Comparison of ENCODE assay signal across 8 cellular contexts in genomic region chr11:64865286-64866172, GRCh38. TPM values are rescaled to one million over a fixed set of nuclear protein-coding genes. Genes with fewer than 3 reads are reported as not detected.
DNase-seq lines count a peak whose midpoint lies in the region; ATAC-seq, FAIRE-seq and TF ChIP-seq lines count a peak whose summit lies in the region.

No MANE protein-coding gene starts in this region.

- H3K9me3 ChIP-seq in HUES6 (ENCODE audit: control insufficient read depth, insufficient read depth, low read depth, low read length) (no peaks in the 10 kb centered on the region), ascending aorta (no peaks in the 10 kb centered on the region), mucosa of descending colon (no peaks in the 10 kb centered on the region)

- no peaks in the 10 kb centered on the region for H3K36me3 ChIP-seq in HUES6 (ENCODE audit: control insufficient read depth, insufficient read depth, low read length)
- peaks cover 7 to 9% of the 10 kb centered on the region in 2 donors for H3K36me3 ChIP-seq in ascending aorta
- H3K36me3 ChIP-seq in mucosa of descending colon (ENCODE audit: low read depth) = no peaks in the 10 kb centered on the region

- H3K9ac ChIP-seq in HUES6 (ENCODE audit: low read length) = peak overlapping the region; percentile 38

- intact Hi-C loops in ascending aorta (cut with DNase I) = loop anchor here (2.0 kb wide), 1 partner anchor 13 kb away; the partner anchor contains the start of gene EHD1
- intact Hi-C loops in mucosa of descending colon (cut with DNase I, micrococcal nuclease) = no loop called here

- no peak for DNase-seq in ascending aorta (ENCODE audit: low spot score in 2 of 2)
- no peak for DNase-seq in mucosa of descending colon
- no peak for DNase-seq in effector CD4-positive, alpha-beta T cell
- no peak for DNase-seq in RCC 7860 (ENCODE audit: low spot score)
- no peak for DNase-seq in GDM1 (lab: John Stamatoyannopoulos, UW)

- H3K4me3 ChIP-seq in HUES6 (ENCODE audit: low read depth, low read length) = no peak overlapping the region
- peak overlapping the region; percentile 37 to 59 for H3K4me3 ChIP-seq in ascending aorta
- H3K4me3 ChIP-seq in mucosa of descending colon = no peak overlapping the region

- H3K27me3 ChIP-seq in HUES6 (ENCODE audit: control insufficient read depth, insufficient read depth, low read length) (no peaks in the 10 kb centered on the region), ascending aorta (no peaks in the 10 kb centered on the region)

- no peak for TF ChIP-seq CTCF in ascending aorta (IDR thresholded peaks at IDR 0.05)
- TF ChIP-seq CTCF in mucosa of descending colon (IDR thresholded peaks at IDR 0.05) = no peak

- peak; percentile 49 for ATAC-seq in GM18907 (IDR thresholded peaks at IDR 0.05; ENCODE audit: unreplicated experiment)
- ATAC-seq in mucosa of descending colon = peak; percentile 4
- ATAC-seq in HG03025 (IDR thresholded peaks at IDR 0.05; ENCODE audit: low FRiP score, unreplicated experiment) = no peak

- FAIRE-seq in RCC 7860 (lab: Jason Lieb, UNC) = no peak

- H3K4me1 ChIP-seq in HUES6 (ENCODE audit: control insufficient read depth, insufficient read depth, low read length) (peaks cover 39% of the 10 kb centered on the region), ascending aorta (peaks cover 55 to 83% of the 10 kb centered on the region in 2 donors), mucosa of descending colon (ENCODE audit: low read depth) (peaks cover 46% of the 10 kb centered on the region)

- H3K27ac ChIP-seq in HUES6 (ENCODE audit: low read depth, low read length) (no peak overlapping the region), ascending aorta (peak overlapping the region; percentile 97 to 98)

RNA-seq across cellular contexts. Expression of gene EHD1, which starts 12.9 kb away (rescaled TPM):
- 216 TPM for total RNA-seq in ascending aorta
- total RNA-seq in mucosa of descending colon = 10 to 100 TPM; 58.3 to 85.9 (median 81.5) TPM

RNA-seq across cellular contexts. Expression of gene CDC42BPG, which starts 21.1 kb away (rescaled TPM):
- not detected for total RNA-seq in ascending aorta
- 10 to 100 TPM; 24.3 to 73.1 (median 32.3) TPM for total RNA-seq in mucosa of descending colon

RNA-seq across cellular contexts. Expression of gene ATG2A, which starts 51.5 kb away (rescaled TPM):
- 39.5 TPM for total RNA-seq in ascending aorta
- 10 to 100 TPM; 35.4 to 39.8 (median 36.6) TPM for total RNA-seq in mucosa of descending colon

RNA-seq across cellular contexts. Expression of gene MEN1, which starts 55.2 kb away (rescaled TPM):
- total RNA-seq in ascending aorta = 36.6 TPM
- total RNA-seq in mucosa of descending colon = 10 to 100 TPM; 19.3 to 26.4 (median 21.9) TPM

RNA-seq across cellular contexts. Expression of gene PPP2R5B, which starts 59.0 kb away (rescaled TPM):
- total RNA-seq in ascending aorta (115 TPM), mucosa of descending colon (10 to 100 TPM; 23.0 to 39.7 (median 23.2) TPM)

Comparison
In these comparisons a context has a peak if more than half of its experiments do, and no peak if none do; other contexts are left out.
1. H3K4me3 ChIP-seq: peak in ascending aorta (2 of 2); none in HUES6 (single experiment) and mucosa of descending colon (single experiment).
2. RNA of gene CDC42BPG, which starts 21.1 kb away (total RNA-seq): 24.3 to 73.1 TPM in mucosa of descending colon; not detected in ascending aorta (single experiment); every median in the first group is over 10 times any median in the second.